12 cellular contexts compared by ENCODE assay signal in the genomic region with DNA sequence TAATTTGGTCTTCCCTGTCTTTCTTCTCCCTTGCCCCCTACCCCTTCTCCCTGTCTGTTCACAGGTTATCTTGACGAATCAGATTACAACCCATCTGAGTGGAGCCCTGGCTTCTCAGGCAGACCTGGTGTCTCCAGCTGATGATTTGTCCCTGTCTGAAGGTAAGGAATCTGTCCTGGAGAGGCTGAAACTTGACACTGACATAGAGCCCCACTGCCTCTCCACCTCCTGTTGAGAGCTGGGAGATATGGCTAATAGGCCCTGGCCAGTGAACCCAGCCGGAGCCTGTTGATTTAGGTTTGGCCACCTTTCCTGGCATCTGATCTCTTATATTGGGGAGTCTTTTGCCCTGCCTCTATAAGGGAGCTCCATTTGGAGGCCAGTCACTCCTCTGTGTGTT.
DNase-seq lines count a peak whose midpoint lies in the region; ATAC-seq, FAIRE-seq and TF ChIP-seq lines count a peak whose summit lies in the region.
"Had no signal": no experiment of that assay in that cellular context is flagged by ENCODE, and none has a peak within 500 bp of the region (broad histone marks: within the 10 kb centered on the region; RNA-seq: fewer than 3 reads in every experiment).

No MANE protein-coding gene starts in this region.

- H3K27me3 Mint-ChIP-seq in T-helper 17 cell = no peaks in the 10 kb centered on the region
- no peaks in the 10 kb centered on the region for H3K27me3 Mint-ChIP-seq in naive B cell
- H3K27me3 Mint-ChIP-seq: activated CD4-positive, alpha-beta memory T cell treated with anti-CD3 and anti-CD28 coated beads, Interleukin-2, amount 10 ng/mL, durations not matched to agents 7 days and 5 days had no signal

- FAIRE-seq in H54 (lab: Jason Lieb, UNC) = no peak

- H3K36me3 Mint-ChIP-seq in T-helper 17 cell (ENCODE audit: low read depth) (no peaks in the 10 kb centered on the region), naive B cell (no peaks in the 10 kb centered on the region)

- no peaks in the 10 kb centered on the region for H3K9me3 Mint-ChIP-seq in naive B cell
- H3K9me3 Mint-ChIP-seq: activated CD4-positive, alpha-beta memory T cell treated with anti-CD3 and anti-CD28 coated beads, Interleukin-2, amount 10 ng/mL, durations not matched to agents 7 days and 5 days had no signal

- no peaks in the 10 kb centered on the region for H3K9me3 ChIP-seq in T-helper 17 cell (ENCODE audit: control insufficient read depth, low read length, poor library complexity, severe bottlenecking)

- H3K4me1 Mint-ChIP-seq in T-helper 17 cell = peaks cover 49% of the 10 kb centered on the region
- H3K4me1 Mint-ChIP-seq in naive B cell = peaks cover 57 to 72% (median 72%) of the 10 kb centered on the region in 3 donors

- H3K27ac Mint-ChIP-seq in T-helper 17 cell (peak overlapping the region; percentile 98), naive B cell (peak overlapping the region; percentile 72 to 99 (median 94))
- H3K27ac Mint-ChIP-seq: activated CD4-positive, alpha-beta memory T cell treated with anti-CD3 and anti-CD28 coated beads, Interleukin-2, amount 10 ng/mL, durations not matched to agents 7 days and 5 days had no signal

- no peak for ATAC-seq in T-helper 17 cell
- ATAC-seq in naive B cell (ENCODE audit: low read depth in 2 of 2) = no peak
- no peak for ATAC-seq in HG03196 (IDR thresholded peaks at IDR 0.05; ENCODE audit: unreplicated experiment)
- no peak for ATAC-seq in GM18858 (IDR thresholded peaks at IDR 0.05; ENCODE audit: unreplicated experiment)

- DNase-seq in DMS 273 treated with DMSO at 0.1 percent for 48 hours (lab: John Stamatoyannopoulos, UW) = peak; percentile 16
- peak; percentile 13 for DNase-seq in M059J (ENCODE audit: low read depth)
- no peak for DNase-seq in T-helper 17 cell
- no peak for DNase-seq in naive B cell
- no peak for DNase-seq in H54 (ENCODE audit: insufficient read length, low spot score)
- no peak for DNase-seq in T1000 (lab: John Stamatoyannopoulos, UW)
- DNase-seq: activated CD4-positive, alpha-beta memory T cell treated with anti-CD3 and anti-CD28 coated beads, Interleukin-2, amount 10 ng/mL, durations not matched to agents 7 days and 5 days; brain microvascular endothelial cell; GF-D8; KG1 had no signal

- no peak overlapping the region for H3K4me3 Mint-ChIP-seq in T-helper 17 cell
- peak overlapping the region in 6 of 8 donors; percentile 22 to 84 (median 42) for H3K4me3 Mint-ChIP-seq in naive B cell
- H3K4me3 Mint-ChIP-seq: activated CD4-positive, alpha-beta memory T cell treated with anti-CD3 and anti-CD28 coated beads, Interleukin-2, amount 10 ng/mL, durations not matched to agents 7 days and 5 days had no signal

- TF ChIP-seq POLR2A in H54 (IDR thresholded peaks at IDR 0.05; ENCODE audit: low read depth, low read length) = no peak

Comparison
In these comparisons a context has a peak if more than half of its experiments do, and no peak if none do; other contexts are left out.
1. DNase-seq: peak in DMS 273 treated with DMSO at 0.1 percent for 48 hours (single experiment) and M059J (single experiment); none in T-helper 17 cell (0 of 3), naive B cell (single experiment), H54 (single experiment) and T1000 (single experiment).